ENCODE assay signal across 8 cellular contexts in the genomic region with DNA sequence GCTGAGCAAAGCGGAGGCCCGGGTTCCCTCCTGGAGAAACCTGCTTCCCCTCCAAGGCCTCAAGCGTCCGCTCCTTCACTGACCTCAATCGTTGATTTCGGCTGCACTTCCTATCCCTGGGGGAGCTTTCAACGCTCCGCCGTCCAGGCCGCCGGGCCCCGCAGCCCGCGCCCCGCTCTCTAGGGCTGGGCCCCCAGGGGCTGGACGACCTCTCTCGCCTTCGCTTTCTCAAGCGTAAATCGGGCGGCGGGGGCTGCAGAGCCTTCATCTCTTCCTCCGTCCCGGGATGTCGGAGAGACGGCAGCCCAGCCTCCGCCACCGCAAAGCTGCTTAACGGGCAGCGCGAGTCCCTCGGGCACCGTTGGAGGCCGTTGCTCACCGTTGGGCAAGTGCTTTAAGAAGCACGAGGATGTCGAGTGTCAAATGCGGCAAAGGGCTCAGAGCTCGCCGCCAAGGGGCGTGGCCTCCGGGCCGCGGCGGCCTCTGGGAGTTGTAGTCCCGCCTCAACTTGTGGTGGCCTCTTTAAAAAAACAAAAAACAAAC. TPM values are rescaled to one million over a fixed set of nuclear protein-coding genes. Genes with fewer than 3 reads are reported as not detected.
DNase-seq lines count a peak whose midpoint lies in the region; ATAC-seq and TF ChIP-seq lines count a peak whose summit lies in the region.

No MANE protein-coding gene starts in this region.

- no peaks in the 10 kb centered on the region for H3K9me3 ChIP-seq in lung (ENCODE audit: control insufficient read depth in 2 of 2, insufficient read depth in 1 of 2, low read length in 1 of 2)

- peak overlapping the region in 1 of 2 donors; percentile 2 for H3K27ac ChIP-seq in lung (ENCODE audit: low read depth in 1 of 2, low read length in 1 of 2)

- WGBS in lung, 2 donors, result 1 to 3% methylated on average over 46 of the region's 46 CpGs

- no peaks in the 10 kb centered on the region for H3K36me3 ChIP-seq in lung (ENCODE audit: control insufficient read depth in 2 of 2, insufficient read depth in 2 of 2, low read length in 2 of 2)

- TF ChIP-seq CTCF in lung (IDR thresholded peaks at IDR 0.05; ENCODE audit: control extremely low read depth, extremely low read depth), result no peak

- in situ Hi-C loops in G401 (cut with HindIII; ENCODE audit: low sequenced_read_pairs), result no loop called here

- no peaks in the 10 kb centered on the region for H3K27me3 ChIP-seq in lung (ENCODE audit: control insufficient read depth, insufficient read depth)

- ATAC-seq in HG03108 (IDR thresholded peaks at IDR 0.05; ENCODE audit: unreplicated experiment) (peak; percentile 57), lung (ENCODE audit: insufficient read depth, low FRiP score) (peak; percentile 92), HG02610 (IDR thresholded peaks at IDR 0.05; ENCODE audit: unreplicated experiment) (no peak)

- DNase-seq in G401 (ENCODE audit: low spot score) (peak; percentile 82), ecto neural progenitor cell (ENCODE audit: low spot score) (peak; percentile 82), lung (ENCODE audit: low spot score) (peak; percentile 82), DMS 273 (lab: John Stamatoyannopoulos, UW; ENCODE audit: unreplicated experiment) (no peak)
- peak; percentile 63 for DNase-seq in activated CD4-positive, alpha-beta T cell treated with anti-CD3 and anti-CD28 coated beads, Interleukin-2, amount 50 U/mL, for 24 hours (ENCODE audit: low read depth in 1 of 2, low spot score in 1 of 2)
- DNase-seq in stimulated activated CD4-positive, alpha-beta T cell treated with anti-CD3 and anti-CD28 coated beads, Interleukin-4, amount 100 ng/mL, for 4 hours, result peak; percentile 72 to 77

- H3K4me3 ChIP-seq in lung, result peak overlapping the region; percentile 57

- peaks cover 0 to 6% of the 10 kb centered on the region in 2 donors for H3K4me1 ChIP-seq in lung (ENCODE audit: control insufficient read depth in 2 of 2, insufficient read depth in 2 of 2, low read length in 2 of 2)

RNA-seq across cellular contexts. Expression of a gene that starts 8.5 kb away (rescaled TPM):
- total RNA-seq in G401 (2014; rRNA removed; shearing (Covaris generic)), result 56.0 and 67.5 TPM in 2 replicates
- 10 to 100 TPM in 1 of 2 donors, 1 to 10 TPM in 1; 4.4 to 12.5 TPM for total RNA-seq in lung
- polyA plus RNA-seq in lung, result 10 to 100 TPM in 1 of 2 donors, 1 to 10 TPM in 1; 9.8 to 11.6 TPM

RNA-seq across cellular contexts. Expression of a gene that starts 27.8 kb away (rescaled TPM):
- total RNA-seq in G401 (2014; rRNA removed; shearing (Covaris generic)), result 65.1 and 71.4 TPM in 2 replicates
- total RNA-seq in lung, result 10 to 100 TPM; 38.0 to 46.3 TPM
- 10 to 100 TPM; 35.0 to 52.0 TPM for polyA plus RNA-seq in lung

RNA-seq across cellular contexts. Expression of a gene that starts 57.1 kb away (rescaled TPM):
- 0.86 and 4.3 TPM in 2 replicates for total RNA-seq in G401 (2014; rRNA removed; shearing (Covaris generic))
- 10 to 100 TPM; 15.0 to 27.1 TPM for total RNA-seq in lung
- polyA plus RNA-seq in lung, result 1 to 10 TPM; 4.1 to 6.0 TPM
